Comparison of ENCODE assay signal across 8 cellular contexts in genomic region chrX:93673056-93673868, GRCh38. TPM values are rescaled to one million over a fixed set of nuclear protein-coding genes. Genes with fewer than 3 reads are reported as not detected.
DNase-seq lines count a peak whose midpoint lies in the region; ATAC-seq, FAIRE-seq and TF ChIP-seq lines count a peak whose summit lies in the region.

Gene NAP1L3, minus strand, starts transcription at chrX:93673578. Its CDS starts 274 bp downstream, at chrX:93673304.

- H3K9me3 Mint-ChIP-seq in naive thymus-derived CD8-positive, alpha-beta T cell, result no peaks in the 10 kb centered on the region
- H3K9me3 Mint-ChIP-seq in stimulated activated memory B cell treated with anti-CD40 and anti-IgM and Interleukin-4, amounts not matched to agents 10 μg/mL and 1 μg/mL and 100 μg/mL, for 72 hours, result no peaks in the 10 kb centered on the region

- H3K36me3 Mint-ChIP-seq in naive thymus-derived CD8-positive, alpha-beta T cell, result no peaks in the 10 kb centered on the region
- no peaks in the 10 kb centered on the region for H3K36me3 Mint-ChIP-seq in stimulated activated memory B cell treated with anti-CD40 and anti-IgM and Interleukin-4, amounts not matched to agents 10 μg/mL and 1 μg/mL and 100 μg/mL, for 72 hours

- DNase-seq in D721Med (ENCODE audit: insufficient read length, low spot score) (peak; percentile 14), OCI-M1 (lab: John Stamatoyannopoulos, UW) (peak; percentile 71), activated gamma-delta T cell (lab: John Stamatoyannopoulos, UW) (peak; percentile 27), foreskin fibroblast (peak in 1 of 2 donors; percentile 3)
- peak; percentile 19 to 75 (median 50) for DNase-seq in naive thymus-derived CD8-positive, alpha-beta T cell

- no peaks in the 10 kb centered on the region for H3K27me3 Mint-ChIP-seq in naive thymus-derived CD8-positive, alpha-beta T cell
- H3K27me3 Mint-ChIP-seq in stimulated activated memory B cell treated with anti-CD40 and anti-IgM and Interleukin-4, amounts not matched to agents 10 μg/mL and 1 μg/mL and 100 μg/mL, for 72 hours, result peaks cover 10% of the 10 kb centered on the region

- H3K27ac Mint-ChIP-seq in naive thymus-derived CD8-positive, alpha-beta T cell, result peak within 1 kb of the TSS; percentile 91 to 98 (median 96)
- H3K27ac Mint-ChIP-seq in stimulated activated memory B cell treated with anti-CD40 and anti-IgM and Interleukin-4, amounts not matched to agents 10 μg/mL and 1 μg/mL and 100 μg/mL, for 72 hours, result peak within 1 kb of the TSS; percentile 19

- H3K4me3 ChIP-seq in foreskin fibroblast (ENCODE audit: low read depth in 1 of 2, low read length in 2 of 2), result peak within 1 kb of the TSS; percentile 55 to 64

- TF ChIP-seq CTCF in D721Med (IDR thresholded peaks at IDR 0.05; ENCODE audit: insufficient read depth, missing control alignments), result no peak
- no peak for TF ChIP-seq CTCF in foreskin fibroblast (IDR thresholded peaks at IDR 0.05; ENCODE audit: low read depth, low read length)

- peaks cover 7 to 18% (median 14%) of the 10 kb centered on the region in 4 donors for H3K4me1 Mint-ChIP-seq in naive thymus-derived CD8-positive, alpha-beta T cell
- peaks cover 8% of the 10 kb centered on the region for H3K4me1 Mint-ChIP-seq in stimulated activated memory B cell treated with anti-CD40 and anti-IgM and Interleukin-4, amounts not matched to agents 10 μg/mL and 1 μg/mL and 100 μg/mL, for 72 hours

- H3K4me3 Mint-ChIP-seq in naive thymus-derived CD8-positive, alpha-beta T cell, result peak within 1 kb of the TSS; percentile 93 to 99 (median 94)
- peak within 1 kb of the TSS; percentile 81 for H3K4me3 Mint-ChIP-seq in stimulated activated memory B cell treated with anti-CD40 and anti-IgM and Interleukin-4, amounts not matched to agents 10 μg/mL and 1 μg/mL and 100 μg/mL, for 72 hours

- POLR2A ChIA-PET in naive thymus-derived CD8-positive, alpha-beta T cell (lab: Charles Lee), result no interaction called here

- peak; percentile 87 for ATAC-seq in HG02798 (IDR thresholded peaks at IDR 0.05; ENCODE audit: poor library complexity, unreplicated experiment)
- peak; percentile 72 to 83 for ATAC-seq in naive thymus-derived CD8-positive, alpha-beta T cell
- ATAC-seq in stimulated activated memory B cell treated with anti-CD40 and anti-IgM and Interleukin-4, amounts not matched to agents 10 μg/mL and 1 μg/mL and 100 μg/mL, for 72 hours, result peak; percentile 71
- ATAC-seq in GM21515 (IDR thresholded peaks at IDR 0.05; ENCODE audit: unreplicated experiment), result no peak

- FAIRE-seq in D721Med (lab: Jason Lieb, UNC), result peak; percentile 90

RNA-seq across cellular contexts. Expression of gene NAP1L3, which starts in this region (rescaled TPM):
- total RNA-seq in naive thymus-derived CD8-positive, alpha-beta T cell, result 1 to 10 TPM; 9.3 to 9.4 TPM
- polyA plus RNA-seq in naive thymus-derived CD8-positive, alpha-beta T cell, result 1 to 10 TPM; 6.3 to 8.1 (median 7.1) TPM
